13 cellular contexts compared by ENCODE assay signal in the genomic region with DNA sequence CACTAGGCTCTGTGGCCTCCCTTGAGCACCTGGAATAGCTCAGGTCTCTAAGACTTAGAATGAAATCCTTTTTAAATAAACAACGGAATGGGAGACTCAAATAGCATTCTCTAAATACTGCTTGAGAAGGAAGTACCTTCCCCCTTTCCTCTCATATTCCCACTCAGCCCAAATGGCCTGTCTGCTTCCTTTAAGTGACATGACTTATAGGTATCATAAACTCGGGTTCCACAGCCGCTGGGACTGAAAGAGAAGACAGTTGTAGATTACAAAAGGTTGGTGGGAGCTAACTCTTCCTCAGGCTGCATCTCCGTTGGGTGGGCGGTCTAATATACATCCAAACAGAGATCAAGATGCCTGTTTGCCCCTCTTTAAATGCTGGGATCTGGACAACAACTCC.
"Had no signal": no experiment of that assay in that cellular context is flagged by ENCODE, and none has a peak within 500 bp of the region (broad histone marks: within the 10 kb centered on the region; RNA-seq: fewer than 3 reads in every experiment).

No MANE protein-coding gene starts in this region.

- H3K27me3 ChIP-seq: adrenal gland, tibial artery, vagina had no signal

- H3K4me1 ChIP-seq: vagina had no signal

- H3K9me3 ChIP-seq: adrenal gland, vagina had no signal

- H3K27ac ChIP-seq: adrenal gland, epithelial cell of prostate had no signal

- DNase-seq: activated CD4-positive, alpha-beta T cell treated with anti-CD3 and anti-CD28 coated beads, Interleukin-2, amount 10 ng/mL, durations not matched to agents 7 days and 5 days; activated CD4-positive, CD25-positive, alpha-beta regulatory T cell; activated naive CD4-positive, alpha-beta T cell treated with anti-CD3 and anti-CD28 coated beads, Interleukin-2, amount 50 U/mL, for 16 hours; adrenal gland; central memory CD4-positive, alpha-beta T cell; effector CD4-positive, alpha-beta T cell; hippocampal formation; left cardiac atrium; small intestine; T-helper 2 cell; tibial artery had no signal

- H3K36me3 ChIP-seq: adrenal gland, tibial artery, vagina had no signal
